18 cellular contexts compared by ENCODE assay signal in genomic region chr6:157650801-157651200, GRCh38.
DNase-seq lines count a peak whose midpoint lies in the region; ATAC-seq, FAIRE-seq and TF ChIP-seq lines count a peak whose summit lies in the region.
"Had no signal": no experiment of that assay in that cellular context is flagged by ENCODE, and none has a peak within 500 bp of the region (broad histone marks: within the 10 kb centered on the region; RNA-seq: fewer than 3 reads in every experiment).

No MANE protein-coding gene starts in this region.

- H3K14ac ChIP-seq in H1 (ENCODE audit: insufficient read length): no peak overlapping the region

- H3K23me2 ChIP-seq in H1 (ENCODE audit: low read depth, low read length): no peaks in the 10 kb centered on the region

- no peak for TF ChIP-seq CTCF in HEK293 (tag by site-specific recombination; IDR thresholded peaks at IDR 0.05)
- no peak for TF ChIP-seq CTCF in H1 (IDR thresholded peaks at IDR 0.05; ENCODE audit: control extremely low read depth in 1 of 3, insufficient read depth in 1 of 3, low read depth in 1 of 3, low read length in 3 of 3)
- TF ChIP-seq CTCF in sigmoid colon (IDR thresholded peaks at IDR 0.05): no peak
- TF ChIP-seq CTCF in uterus (IDR thresholded peaks at IDR 0.05): no peak

- FAIRE-seq in H1 (lab: Jason Lieb, UNC): no peak
- FAIRE-seq: G401.6, GM12891, GM19239 had no signal

- H3K4me2 ChIP-seq in H1 (ENCODE audit: insufficient read depth in 1 of 2, low read depth in 2 of 2, low read length in 2 of 2): no peak overlapping the region

- POLR2A ChIA-PET in HEK293 (lab: Yijun Ruan, JAX): no interaction called here
- POLR2A ChIA-PET in H1 (lab: Charles Lee; ENCODE audit: partially characterized antibody): no interaction called here

- no peak overlapping the region for H3K23ac ChIP-seq in H1 (ENCODE audit: insufficient read length)

- no peak overlapping the region for H4K5ac ChIP-seq in H1 (ENCODE audit: insufficient read length, low read depth, low read length)

- H3K79me2 ChIP-seq in H1 (ENCODE audit: control insufficient read depth in 1 of 2, insufficient read depth in 2 of 2, low read length in 2 of 2): no peaks in the 10 kb centered on the region

- no peak overlapping the region for H2AK5ac ChIP-seq in H1 (ENCODE audit: low read depth, low read length)

- H3K4me1 ChIP-seq in HEK293 (ENCODE audit: control insufficient read depth, insufficient read depth, low read length) (peaks cover 13% of the 10 kb centered on the region; the same call in 1 of the 2 replicates), H1 (replicated peaks in 1 of 4; ENCODE audit: control insufficient read depth in 3 of 4, insufficient read depth in 4 of 4, low read length in 3 of 4) (no peaks in the 10 kb centered on the region; a peak in 2 of 7 replicates), sigmoid colon (peaks cover 0 to 15% (median 12%) of the 10 kb centered on the region in 4 donors), uterus (no peaks in the 10 kb centered on the region)
- H3K4me1 ChIP-seq: HAP-1 had no signal

- TF ChIP-seq POLR2A in H1 (IDR thresholded peaks at IDR 0.05; ENCODE audit: control extremely low read depth in 1 of 2, low read depth in 2 of 2, low read length in 2 of 2): no peak
- no peak for TF ChIP-seq POLR2A in sigmoid colon (IDR thresholded peaks at IDR 0.05)
- no peak for TF ChIP-seq POLR2A in uterus (IDR thresholded peaks at IDR 0.05)

- no peak overlapping the region for H2BK5ac ChIP-seq in H1 (ENCODE audit: low read depth, low read length)

- no peak overlapping the region for H2BK12ac ChIP-seq in H1 (ENCODE audit: low read depth, low read length)

- H3K27ac ChIP-seq in HEK293 (ENCODE audit: extremely low read depth, low read depth, low read length) (no peak overlapping the region), H1 (ENCODE audit: low read depth, low read length) (no peak overlapping the region), sigmoid colon (no peak overlapping the region), uterus (peak overlapping the region; percentile 65 to 74)
- H3K27ac ChIP-seq: HL-60 had no signal

- intact Hi-C loops in sigmoid colon (cut with DNase I) (no loop called here), uterus (cut with DNase I; ENCODE audit: low total_unique reads) (no loop called here)

- H2AFZ ChIP-seq in H1 (ENCODE audit: low read length): no peak overlapping the region

- H3K27me3 ChIP-seq in H1 (replicated peaks in 1 of 4; ENCODE audit: control insufficient read depth in 3 of 4, extremely low read depth in 1 of 4, insufficient read depth in 3 of 4, low read length in 3 of 4) (no peaks in the 10 kb centered on the region), sigmoid colon (no peaks in the 10 kb centered on the region), uterus (no peaks in the 10 kb centered on the region)
- H3K27me3 ChIP-seq: BE2C had no signal

- peak overlapping the region; percentile 84; the same call in 1 of the 2 replicates for H4K8ac ChIP-seq in H1 (ENCODE audit: extremely low read depth, insufficient read depth, low read length)

- no peaks in the 10 kb centered on the region for H4K20me1 ChIP-seq in H1 (replicated peaks in 1 of 2; ENCODE audit: control insufficient read depth in 1 of 2, insufficient read depth in 2 of 2, low read length in 2 of 2)

- no peaks in the 10 kb centered on the region for H3K9me3 ChIP-seq in HEK293 (ENCODE audit: control insufficient read depth, insufficient read depth, low read depth, low read length)
- H3K9me3 ChIP-seq in H1 (ENCODE audit: insufficient read depth in 2 of 2, low read depth in 1 of 2, low read length in 1 of 2): no peaks in the 10 kb centered on the region
- no peaks in the 10 kb centered on the region for H3K9me3 ChIP-seq in sigmoid colon
- no peaks in the 10 kb centered on the region for H3K9me3 ChIP-seq in uterus
- H3K9me3 ChIP-seq: BE2C, HAP-1 had no signal

- H3K4me3 ChIP-seq in HEK293 (ENCODE audit: low read depth, low read length) (no peak overlapping the region), H1 (ENCODE audit: extremely low read depth in 1 of 4, insufficient read depth in 2 of 4, low read depth in 3 of 4, low read length in 4 of 4) (no peak overlapping the region), sigmoid colon (no peak overlapping the region), uterus (no peak overlapping the region)
- H3K4me3 ChIP-seq: HAP-1 had no signal

- no peak for TF ChIP-seq RAD21 in H1 (IDR thresholded peaks at IDR 0.05 in 1 of 2, conservative IDR thresholded peaks at IDR 0.05 in 1 of 2; ENCODE audit: low read depth in 2 of 2, low read length in 2 of 2)

- no peak overlapping the region for H4K91ac ChIP-seq in H1 (replicated peaks; ENCODE audit: insufficient read length, low read length)

- H2BK120ac ChIP-seq in H1 (replicated peaks; ENCODE audit: low read depth, low read length): no peak overlapping the region

- H3K9ac ChIP-seq in H1 (replicated peaks in 1 of 4; ENCODE audit: extremely low read depth in 1 of 4, low read depth in 3 of 4, low read length in 3 of 4): no peak overlapping the region

- no peak overlapping the region for H3K18ac ChIP-seq in H1 (ENCODE audit: extremely low read depth, low read length)

- H2BK20ac ChIP-seq in H1 (ENCODE audit: low read length): no peak overlapping the region

- no peak overlapping the region for H3K4ac ChIP-seq in H1 (replicated peaks; ENCODE audit: insufficient read length, low read depth, low read length)

- H3K36me3 ChIP-seq in HEK293 (ENCODE audit: control insufficient read depth in 2 of 2, insufficient read depth in 1 of 2, low read length in 2 of 2) (peaks cover 0 to 10% of the 10 kb centered on the region in 2 experiments; a peak in 1 of 3 replicates), H1 (ENCODE audit: control insufficient read depth in 2 of 4, insufficient read depth in 4 of 4, low read length in 3 of 4) (no peaks in the 10 kb centered on the region), sigmoid colon (peaks cover 0 to 6% (median 0%) of the 10 kb centered on the region in 4 donors), uterus (no peaks in the 10 kb centered on the region)
- H3K36me3 ChIP-seq: BE2C, HAP-1 had no signal

- WGBS in H1 (ENCODE audit: extremely low coverage in 1 of 2, insufficient coverage in 1 of 2, insufficient read length in 1 of 2, insufficient replicate concordance in 2 of 2, low coverage in 1 of 2, low lambda C conversion rate in 2 of 2, missing lambda C conversion rate in 1 of 2), 2 experiments: 92% methylated on average over 7 of the region's 7 CpGs; no CpG with 5 or more reads in 1 of the 2 experiments
- WGBS in sigmoid colon, 2 donors: 93 to 95% methylated on average over 7 of the region's 7 CpGs

- H3K56ac ChIP-seq in H1 (replicated peaks; ENCODE audit: insufficient read length, low read depth, low read length): no peak overlapping the region

- no peak for ATAC-seq in HG03520 (IDR thresholded peaks at IDR 0.05; ENCODE audit: unreplicated experiment)

- no peaks in the 10 kb centered on the region for H3K79me1 ChIP-seq in H1 (ENCODE audit: low read depth, low read length)

- TF ChIP-seq EP300 in H1 (IDR thresholded peaks at IDR 0.05; ENCODE audit: borderline replicate concordance in 1 of 2, low read depth in 2 of 2, low read length in 2 of 2) (no peak), sigmoid colon (IDR thresholded peaks at IDR 0.05) (no peak)

- 0 out of 2 replicates have a peak overlapping the region, but pooled peaks have one; percentile 81 for H2BK15ac ChIP-seq in H1 (ENCODE audit: low read length)

- CTCF ChIA-PET in HEK293 (lab: Yijun Ruan, JAX) (interaction anchor here (0.6 to 1.3 kb wide), 2 partner anchors 16 to 137 kb away, joined by 4 to 7 read pairs; no protein-coding TSS in a partner anchor), H1 (lab: Charles Lee; ENCODE audit: partially characterized antibody) (interaction anchor here (0.6 to 1.4 kb wide), 4 partner anchors 11 to 205 kb away, joined by 3 to 4 read pairs (median 3); no protein-coding TSS in a partner anchor)

- DNase-seq in H1 (ENCODE audit: low read depth in 1 of 2, low spot score in 2 of 2) (no peak), sigmoid colon (peak; percentile 42), uterus (no peak), NCI-H446 treated with DMSO at 0.1 percent for 48 hours (lab: John Stamatoyannopoulos, UW) (no peak), iPS-NIHi11 (ENCODE audit: low spot score) (no peak)
- DNase-seq: 8988T; BE2C; CD4-positive, CD25-positive, alpha-beta regulatory T cell; CD8-positive, alpha-beta memory T cell; COR-L47; DMS 273 treated with DMSO at 0.1 percent for 48 hours had no signal

TF ChIP-seq in HEK293, 187 proteins besides CTCF, POLR2A, EP300 and RAD21:
- TF ChIP-seq ZNF423 (tag by site-specific recombination; IDR thresholded peaks at IDR 0.05): no peak
- TF ChIP-seq ZIC2 (tag by site-specific recombination; IDR thresholded peaks at IDR 0.05): peak; percentile 47; the same call in 1 of the 2 replicates

TF ChIP-seq in H1, 55 proteins besides CTCF, POLR2A, EP300 and RAD21:
- no peak for TF ChIP-seq TBP (IDR thresholded peaks at IDR 0.05; ENCODE audit: low read depth, low read length)
- no peak for TF ChIP-seq SP1 (IDR thresholded peaks at IDR 0.05; ENCODE audit: low read depth, low read length)
- TF ChIP-seq CREB1 (IDR thresholded peaks at IDR 0.05): no peak
- no peak for TF ChIP-seq CBX8 (IDR thresholded peaks at IDR 0.05; ENCODE audit: borderline replicate concordance, low read depth, low read length)
- TF ChIP-seq SRF (IDR thresholded peaks at IDR 0.05; ENCODE audit: low read depth, low read length): no peak
- TF ChIP-seq SAP30 (IDR thresholded peaks at IDR 0.05; ENCODE audit: insufficient read depth, insufficient replicate concordance, low read length): no peak
- no peak for TF ChIP-seq PHF8 (conservative IDR thresholded peaks at IDR 0.05; ENCODE audit: low read depth, low read length)
- no peak for TF ChIP-seq BCL11A (IDR thresholded peaks at IDR 0.05; ENCODE audit: low read depth in 2 of 2, low read length in 2 of 2)
- no peak for TF ChIP-seq TCF12 (IDR thresholded peaks at IDR 0.05; ENCODE audit: low read depth, low read length)
- TF ChIP-seq ASH2L (IDR thresholded peaks at IDR 0.05; ENCODE audit: low read length): no peak
- TF ChIP-seq CHD2 (IDR thresholded peaks at IDR 0.05; ENCODE audit: low read length): no peak
- TF ChIP-seq BACH1 (IDR thresholded peaks at IDR 0.05; ENCODE audit: low read length): no peak
- TF ChIP-seq NANOG (IDR thresholded peaks at IDR 0.05; ENCODE audit: insufficient read depth, low read depth, low read length, poor library complexity, severe bottlenecking): no peak
- no peak for TF ChIP-seq BRCA1 (IDR thresholded peaks at IDR 0.05; ENCODE audit: low read depth, low read length)
- TF ChIP-seq KDM1A (IDR thresholded peaks at IDR 0.05; ENCODE audit: borderline replicate concordance, low read length): no peak
- no peak for TF ChIP-seq RXRA (IDR thresholded peaks at IDR 0.05; ENCODE audit: insufficient read depth, low read depth, low read length)
- no peak for TF ChIP-seq SIN3A (conservative IDR thresholded peaks at IDR 0.05 in 1 of 2, IDR thresholded peaks at IDR 0.05 in 1 of 2; ENCODE audit: low read depth in 1 of 2, low read length in 2 of 2)
- no peak for TF ChIP-seq SP2 (IDR thresholded peaks at IDR 0.05; ENCODE audit: low read length)

Comparison
In these comparisons a context has a peak if more than half of its experiments do, and no peak if none do; other contexts are left out.
1. H3K27ac ChIP-seq: peak in uterus (2 of 2); none in HEK293 (single experiment), H1 (single experiment) and sigmoid colon (0 of 4).